In genomic region chr7:83524286-83525075, GRCh38 we compare ENCODE assay signal across 23 cellular contexts.
DNase-seq lines count a peak whose midpoint lies in the region; ATAC-seq, FAIRE-seq and TF ChIP-seq lines count a peak whose summit lies in the region.
"Had no signal": no experiment of that assay in that cellular context is flagged by ENCODE, and none has a peak within 500 bp of the region (broad histone marks: within the 10 kb centered on the region; RNA-seq: fewer than 3 reads in every experiment).

No MANE protein-coding gene starts in this region.

- DNase-seq in A172 (ENCODE audit: low spot score) (peak; percentile 42), HT1080 (ENCODE audit: low read depth) (peak; percentile 3), astrocyte (ENCODE audit: low read depth) (peak; percentile 52), left kidney (ENCODE audit: low read depth, low spot score) (peak; percentile 33), NCI-H1105 treated with DMSO at 0.1 percent for 48 hours (lab: John Stamatoyannopoulos, UW) (no peak), anterior cingulate cortex (lab: John Stamatoyannopoulos, UW) (no peak), osteoblast (ENCODE audit: insufficient read length, low spot score, missing footprints) (no peak)
- DNase-seq: 8988T; activated naive CD4-positive, alpha-beta T cell treated with anti-CD3 and anti-CD28 coated beads, Interleukin-2, amount 50 U/mL, for 16 hours; aorta; BE2C; effector memory CD4-positive, alpha-beta T cell; left ventricle myocardium inferior; NCI-H1092; NCI-H2107; NCI-H524; stimulated activated CD4-positive, alpha-beta T cell treated with anti-CD3 and anti-CD28 coated beads, Interleukin-15, amount 100 ng/mL, for 24 hours; substantia nigra had no signal

- peak overlapping the region; percentile 4 for H3K27ac Mint-ChIP-seq in astrocyte (ENCODE audit: unreplicated experiment)

- H3K9me3 ChIP-seq in astrocyte (ENCODE audit: insufficient read depth, low read depth, low read length) = no peaks in the 10 kb centered on the region
- H3K9me3 ChIP-seq in osteoblast (ENCODE audit: low read depth, low read length) = no peaks in the 10 kb centered on the region
- H3K9me3 ChIP-seq: BE2C, left ventricle myocardium inferior, neutrophil, vagina had no signal

- H3K9me3 Mint-ChIP-seq in astrocyte (ENCODE audit: unreplicated experiment) = no peaks in the 10 kb centered on the region

- H4K20me1 ChIP-seq in astrocyte (ENCODE audit: insufficient read depth, low read length) (no peaks in the 10 kb centered on the region), osteoblast (ENCODE audit: insufficient read depth, low read length) (no peaks in the 10 kb centered on the region)

- no peak for ATAC-seq in HG03342 (IDR thresholded peaks at IDR 0.05; ENCODE audit: unreplicated experiment)
- ATAC-seq: Right ventricle myocardium inferior had no signal

- H3K27me3 ChIP-seq in astrocyte (ENCODE audit: insufficient read depth, low read length) (no peaks in the 10 kb centered on the region), osteoblast (ENCODE audit: insufficient read depth, low read length) (no peaks in the 10 kb centered on the region)
- H3K27me3 ChIP-seq: BE2C, neutrophil, vagina had no signal

- H3K79me2 ChIP-seq in astrocyte (ENCODE audit: insufficient read depth, low read length) = no peaks in the 10 kb centered on the region
- H3K79me2 ChIP-seq in osteoblast (ENCODE audit: insufficient read depth, low read length) = no peaks in the 10 kb centered on the region

- H3K36me3 Mint-ChIP-seq in astrocyte (ENCODE audit: low read depth, unreplicated experiment) = no peaks in the 10 kb centered on the region

- H3K36me3 ChIP-seq in astrocyte (ENCODE audit: insufficient read depth, low read length) (no peaks in the 10 kb centered on the region), osteoblast (ENCODE audit: insufficient read depth, low read length) (no peaks in the 10 kb centered on the region)
- H3K36me3 ChIP-seq: BE2C, left ventricle myocardium inferior, neutrophil, vagina had no signal

- TF ChIP-seq CTCF in astrocyte (IDR thresholded peaks at IDR 0.05; ENCODE audit: insufficient read depth, low read depth, low read length) = no peak
- no peak for TF ChIP-seq CTCF in osteoblast (IDR thresholded peaks at IDR 0.05; ENCODE audit: extremely low read depth, low read depth, low read length)

- H3K4me1 ChIP-seq in astrocyte (ENCODE audit: insufficient read depth, low read length) = no peaks in the 10 kb centered on the region
- H3K4me1 ChIP-seq in osteoblast (ENCODE audit: insufficient read depth, low read length) = no peaks in the 10 kb centered on the region
- H3K4me1 ChIP-seq: left ventricle myocardium inferior, vagina had no signal

- no peaks in the 10 kb centered on the region for H3K27me3 Mint-ChIP-seq in astrocyte (ENCODE audit: low read depth, unreplicated experiment)

- no peak for FAIRE-seq in astrocyte (lab: Jason Lieb, UNC)

- H3K4me1 Mint-ChIP-seq in astrocyte (ENCODE audit: low read depth, unreplicated experiment) = peaks cover 13% of the 10 kb centered on the region

- H3K9ac ChIP-seq in astrocyte (ENCODE audit: low read length) = no peak overlapping the region
- H3K9ac ChIP-seq: KMS-11 had no signal

- H2AFZ ChIP-seq in astrocyte (ENCODE audit: low read depth, low read length) (no peak overlapping the region), osteoblast (ENCODE audit: low read length) (no peak overlapping the region)

- H3K4me3 ChIP-seq in astrocyte (ENCODE audit: insufficient read depth, low read depth, low read length) = no peak overlapping the region
- no peak overlapping the region for H3K4me3 ChIP-seq in osteoblast (ENCODE audit: insufficient read depth, low read length)
- H3K4me3 ChIP-seq: left ventricle myocardium inferior, vagina had no signal

- H3K4me3 Mint-ChIP-seq in astrocyte (ENCODE audit: unreplicated experiment) = peak overlapping the region; percentile 8

- no peak overlapping the region for H3K4me2 ChIP-seq in astrocyte (ENCODE audit: low read length)
- H3K4me2 ChIP-seq in osteoblast (ENCODE audit: insufficient read depth, low read length) = no peak overlapping the region
- H3K4me2 ChIP-seq: KMS-11 had no signal

- no peak overlapping the region for H3K27ac ChIP-seq in astrocyte (ENCODE audit: low read depth, low read length)
- H3K27ac ChIP-seq in osteoblast (ENCODE audit: low read depth, low read length) = no peak overlapping the region
- H3K27ac ChIP-seq: KMS-11, left ventricle myocardium inferior, neutrophil, vagina had no signal

Comparison
In these comparisons a context has a peak if more than half of its experiments do, and no peak if none do; other contexts are left out.
1. DNase-seq: peak in A172 (single experiment), HT1080 (single experiment), astrocyte (single experiment) and left kidney (single experiment); none in NCI-H1105 treated with DMSO at 0.1 percent for 48 hours (single experiment), anterior cingulate cortex (0 of 58) and osteoblast (single experiment).